ENCODE assay signal across 1 cellular context in genomic region chr16:15888072-15888976, GRCh38.
TF ChIP-seq lines count a peak whose summit lies in the region.

TSS of gene CEP20 (minus strand) at chr16:15888603. CDS start at chr16:15888585, 18 bp downstream.

TF ChIP-seq in HepG2, 621 proteins besides CTCF, POLR2A, EP300 and RAD21 (continued from another document and continues in another):
- TF ChIP-seq, protein P1, sequence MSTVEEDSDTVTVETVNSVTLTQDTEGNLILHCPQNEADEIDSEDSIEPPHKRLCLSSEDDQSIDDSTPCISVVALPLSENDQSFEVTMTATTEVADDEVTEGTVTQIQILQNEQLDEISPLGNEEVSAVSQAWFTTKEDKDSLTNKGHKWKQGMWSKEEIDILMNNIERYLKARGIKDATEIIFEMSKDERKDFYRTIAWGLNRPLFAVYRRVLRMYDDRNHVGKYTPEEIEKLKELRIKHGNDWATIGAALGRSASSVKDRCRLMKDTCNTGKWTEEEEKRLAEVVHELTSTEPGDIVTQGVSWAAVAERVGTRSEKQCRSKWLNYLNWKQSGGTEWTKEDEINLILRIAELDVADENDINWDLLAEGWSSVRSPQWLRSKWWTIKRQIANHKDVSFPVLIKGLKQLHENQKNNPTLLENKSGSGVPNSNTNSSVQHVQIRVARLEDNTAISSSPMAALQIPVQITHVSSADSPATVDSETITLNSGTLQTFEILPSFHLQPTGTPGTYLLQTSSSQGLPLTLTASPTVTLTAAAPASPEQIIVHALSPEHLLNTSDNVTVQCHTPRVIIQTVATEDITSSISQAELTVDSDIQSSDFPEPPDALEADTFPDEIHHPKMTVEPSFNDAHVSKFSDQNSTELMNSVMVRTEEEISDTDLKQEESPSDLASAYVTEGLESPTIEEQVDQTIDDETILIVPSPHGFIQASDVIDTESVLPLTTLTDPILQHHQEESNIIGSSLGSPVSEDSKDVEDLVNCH (CRISPR knock-in tag; IDR thresholded peaks at IDR 0.05) = no peak
- peak; percentile 20; the same call in 1 of the 2 replicates for TF ChIP-seq ZNF557 (CRISPR knock-in tag; IDR thresholded peaks at IDR 0.05)
- TF ChIP-seq NCOA2 (CRISPR knock-in tag; IDR thresholded peaks at IDR 0.05) = peak; percentile 26; the same call in 1 of the 2 replicates
- peak; percentile 18; the same call in 1 of the 2 replicates for TF ChIP-seq SIX1 (CRISPR knock-in tag; IDR thresholded peaks at IDR 0.05; ENCODE audit: borderline replicate concordance)
- TF ChIP-seq MTA1 (CRISPR knock-in tag; IDR thresholded peaks at IDR 0.05; ENCODE audit: borderline replicate concordance) = 0 out of 2 replicates have a peak, but pooled peaks have one; percentile 21
- TF ChIP-seq RBM39 (IDR thresholded peaks at IDR 0.05; ENCODE audit: low read depth, low read length, poor library complexity, severe bottlenecking) = peak; percentile 83
- no peak for TF ChIP-seq NKX3-1 (CRISPR knock-in tag; IDR thresholded peaks at IDR 0.05)
- TF ChIP-seq IRX3 (CRISPR knock-in tag; IDR thresholded peaks at IDR 0.05; ENCODE audit: borderline replicate concordance, low read depth) = no peak
- no peak; the same call in 1 of the 2 replicates for TF ChIP-seq ZNF451 (CRISPR knock-in tag; IDR thresholded peaks at IDR 0.05)
- no peak for TF ChIP-seq SRSF4 (IDR thresholded peaks at IDR 0.05; ENCODE audit: low read depth, low read length, poor library complexity, severe bottlenecking)
- TF ChIP-seq ZNF10 (CRISPR knock-in tag; IDR thresholded peaks at IDR 0.05; ENCODE audit: borderline replicate concordance, low read depth) = no peak
- TF ChIP-seq AHR (CRISPR knock-in tag; IDR thresholded peaks at IDR 0.05) = peak; percentile 55; the same call in 1 of the 2 replicates
- no peak for TF ChIP-seq ZMAT5 (CRISPR knock-in tag; IDR thresholded peaks at IDR 0.05; ENCODE audit: borderline replicate concordance, low read depth)
- no peak for TF ChIP-seq ZNF564 (CRISPR knock-in tag; IDR thresholded peaks at IDR 0.05)
- peak; percentile 77 for TF ChIP-seq HOXA3 (CRISPR knock-in tag; IDR thresholded peaks at IDR 0.05)
- 0 out of 2 replicates have a peak, but pooled peaks have one; percentile 37 for TF ChIP-seq ZNF235 (CRISPR knock-in tag; IDR thresholded peaks at IDR 0.05; ENCODE audit: borderline replicate concordance)
- no peak for TF ChIP-seq AKNA (CRISPR knock-in tag; IDR thresholded peaks at IDR 0.05; ENCODE audit: borderline replicate concordance)
- peak; percentile 80; the same call in 1 of the 2 replicates for TF ChIP-seq SP1 (IDR thresholded peaks at IDR 0.05)
- peak; percentile 99 for TF ChIP-seq SP1 (CRISPR knock-in tag; IDR thresholded peaks at IDR 0.05)
- TF ChIP-seq ZNF747 (CRISPR knock-in tag; IDR thresholded peaks at IDR 0.05; ENCODE audit: borderline replicate concordance) = no peak
- TF ChIP-seq MTF2 (CRISPR knock-in tag; IDR thresholded peaks at IDR 0.05; ENCODE audit: borderline replicate concordance) = no peak
- peak; percentile 65 for TF ChIP-seq ZNF768 (CRISPR knock-in tag; IDR thresholded peaks at IDR 0.05)
- no peak for TF ChIP-seq GPN1 (CRISPR knock-in tag; IDR thresholded peaks at IDR 0.05; ENCODE audit: borderline replicate concordance)
- TF ChIP-seq YY1 (IDR thresholded peaks at IDR 0.05; ENCODE audit: insufficient read depth, insufficient replicate concordance, low read depth, low read length) = peak; percentile 98
- no peak; the same call in 1 of the 2 replicates for TF ChIP-seq ZNF12 (CRISPR knock-in tag; IDR thresholded peaks at IDR 0.05)
- TF ChIP-seq HOXA7 (CRISPR knock-in tag; IDR thresholded peaks at IDR 0.05) = no peak
- no peak for TF ChIP-seq ZNF713 (CRISPR knock-in tag; IDR thresholded peaks at IDR 0.05)
- TF ChIP-seq ZNF441 (CRISPR knock-in tag; IDR thresholded peaks at IDR 0.05; ENCODE audit: borderline replicate concordance) = peak; percentile 69; the same call in 1 of the 2 replicates
- TF ChIP-seq TEAD3 (CRISPR knock-in tag; optimal IDR thresholded peaks at IDR 0.05; ENCODE audit: borderline replicate concordance) = peak; percentile 5
- TF ChIP-seq ETS1 (CRISPR knock-in tag; IDR thresholded peaks at IDR 0.05) = peak; percentile 55
- TF ChIP-seq, protein P2, sequence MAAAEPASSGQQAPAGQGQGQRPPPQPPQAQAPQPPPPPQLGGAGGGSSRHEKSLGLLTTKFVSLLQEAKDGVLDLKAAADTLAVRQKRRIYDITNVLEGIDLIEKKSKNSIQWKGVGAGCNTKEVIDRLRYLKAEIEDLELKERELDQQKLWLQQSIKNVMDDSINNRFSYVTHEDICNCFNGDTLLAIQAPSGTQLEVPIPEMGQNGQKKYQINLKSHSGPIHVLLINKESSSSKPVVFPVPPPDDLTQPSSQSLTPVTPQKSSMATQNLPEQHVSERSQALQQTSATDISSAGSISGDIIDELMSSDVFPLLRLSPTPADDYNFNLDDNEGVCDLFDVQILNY (CRISPR knock-in tag; conservative IDR thresholded peaks at IDR 0.05) = peak; percentile 68
- no peak for TF ChIP-seq ZNF841 (CRISPR knock-in tag; IDR thresholded peaks at IDR 0.05; ENCODE audit: borderline replicate concordance)
- TF ChIP-seq TAF1 (CRISPR knock-in tag; IDR thresholded peaks at IDR 0.05) = peak; percentile 98
- no peak for TF ChIP-seq ZNF577 (CRISPR knock-in tag; IDR thresholded peaks at IDR 0.05; ENCODE audit: borderline replicate concordance, low read depth)
- no peak for TF ChIP-seq PAF1 (CRISPR knock-in tag; IDR thresholded peaks at IDR 0.05)
- TF ChIP-seq HDAC2 (CRISPR knock-in tag; IDR thresholded peaks at IDR 0.05) = peak; percentile 73
- TF ChIP-seq PHF20 (CRISPR knock-in tag; IDR thresholded peaks at IDR 0.05) = peak; percentile 84
- no peak; the same call in none of the 2 replicates for TF ChIP-seq HMGXB3 (CRISPR knock-in tag; IDR thresholded peaks at IDR 0.05; ENCODE audit: borderline replicate concordance)
- TF ChIP-seq SP5 (CRISPR knock-in tag; IDR thresholded peaks at IDR 0.05; ENCODE audit: borderline replicate concordance, low read depth) = peak; percentile 95
- TF ChIP-seq ZBTB49 (CRISPR knock-in tag; IDR thresholded peaks at IDR 0.05; ENCODE audit: borderline replicate concordance) = no peak
- TF ChIP-seq, protein P3, sequence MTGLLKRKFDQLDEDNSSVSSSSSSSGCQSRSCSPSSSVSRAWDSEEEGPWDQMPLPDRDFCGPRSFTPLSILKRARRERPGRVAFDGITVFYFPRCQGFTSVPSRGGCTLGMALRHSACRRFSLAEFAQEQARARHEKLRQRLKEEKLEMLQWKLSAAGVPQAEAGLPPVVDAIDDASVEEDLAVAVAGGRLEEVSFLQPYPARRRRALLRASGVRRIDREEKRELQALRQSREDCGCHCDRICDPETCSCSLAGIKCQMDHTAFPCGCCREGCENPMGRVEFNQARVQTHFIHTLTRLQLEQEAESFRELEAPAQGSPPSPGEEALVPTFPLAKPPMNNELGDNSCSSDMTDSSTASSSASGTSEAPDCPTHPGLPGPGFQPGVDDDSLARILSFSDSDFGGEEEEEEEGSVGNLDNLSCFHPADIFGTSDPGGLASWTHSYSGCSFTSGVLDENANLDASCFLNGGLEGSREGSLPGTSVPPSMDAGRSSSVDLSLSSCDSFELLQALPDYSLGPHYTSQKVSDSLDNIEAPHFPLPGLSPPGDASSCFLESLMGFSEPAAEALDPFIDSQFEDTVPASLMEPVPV (CRISPR knock-in tag; IDR thresholded peaks at IDR 0.05) = no peak; the same call in 1 of the 2 replicates
- no peak for TF ChIP-seq ZNF251 (CRISPR knock-in tag; IDR thresholded peaks at IDR 0.05)
- no peak for TF ChIP-seq RORA (CRISPR knock-in tag; IDR thresholded peaks at IDR 0.05)
- no peak for TF ChIP-seq HDAC6 (IDR thresholded peaks at IDR 0.05; ENCODE audit: low read depth, low read length)
- TF ChIP-seq ZKSCAN1 (IDR thresholded peaks at IDR 0.05; ENCODE audit: low read length) = 0 out of 2 replicates have a peak, but pooled peaks have one; percentile 44
- no peak for TF ChIP-seq PITX1 (CRISPR knock-in tag; IDR thresholded peaks at IDR 0.05)
- no peak for TF ChIP-seq ZNF367 (CRISPR knock-in tag; IDR thresholded peaks at IDR 0.05; ENCODE audit: borderline replicate concordance)
- TF ChIP-seq NFIC (IDR thresholded peaks at IDR 0.05; ENCODE audit: low read length) = no peak
- TF ChIP-seq ZFP41 (CRISPR knock-in tag; IDR thresholded peaks at IDR 0.05; ENCODE audit: borderline replicate concordance) = no peak
